ENCODE assay signal across 8 cellular contexts in the genomic region with DNA sequence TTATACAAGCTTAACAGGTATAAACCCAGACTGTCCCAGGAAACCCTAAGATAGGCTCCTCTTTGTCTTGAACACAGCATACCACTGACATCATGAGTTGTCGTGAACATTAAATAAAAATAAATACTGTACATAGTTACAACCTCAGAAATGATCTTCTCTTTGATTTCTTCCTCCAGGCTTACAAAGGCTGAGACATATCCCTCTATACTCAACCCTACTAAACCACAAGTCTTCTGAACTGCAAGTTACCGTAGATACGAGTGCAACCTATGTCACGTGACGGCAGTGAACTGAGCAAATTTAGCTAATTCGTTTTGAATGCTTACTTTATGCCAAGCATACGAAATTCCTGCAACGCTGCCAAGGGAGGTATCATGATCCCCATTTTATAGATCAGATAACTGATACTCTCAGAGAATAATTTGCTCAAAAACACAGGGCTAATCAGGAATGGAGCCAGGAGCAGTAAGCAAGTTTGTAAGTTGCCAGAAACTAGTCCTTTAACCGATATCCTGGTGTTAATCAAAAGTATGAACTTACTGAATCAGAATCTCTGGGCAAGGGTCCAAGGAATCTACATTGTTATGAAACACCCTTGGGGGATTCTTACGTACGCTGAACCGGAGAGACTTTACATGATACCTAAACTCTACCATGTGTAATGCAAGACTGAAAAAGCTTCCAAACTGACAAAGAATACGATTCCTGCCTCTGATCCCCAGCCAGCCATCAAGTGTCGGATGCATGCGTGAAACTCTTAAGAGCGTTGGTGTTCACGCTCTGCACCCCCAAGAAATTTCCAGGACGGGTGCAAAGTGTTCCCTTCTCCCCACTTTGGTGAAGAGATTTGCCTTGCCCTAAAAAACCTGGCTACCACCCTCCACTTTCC.
DNase-seq lines count a peak whose midpoint lies in the region; ATAC-seq and TF ChIP-seq lines count a peak whose summit lies in the region.

No MANE protein-coding gene starts in this region.

- H3K27me3 ChIP-seq in esophagus squamous epithelium = no peaks in the 10 kb centered on the region

- H3K27ac Mint-ChIP-seq in stimulated activated naive B cell treated with anti-CD40 and anti-IgM and Interleukin-4, amounts not matched to agents 10 μg/mL and 1 μg/mL and 100 μg/mL, for 72 hours = peak overlapping the region; percentile 60

- H3K9me3 ChIP-seq in esophagus squamous epithelium = no peaks in the 10 kb centered on the region

- no peak overlapping the region for H3K4me3 ChIP-seq in esophagus squamous epithelium

- peaks cover 19 to 86% (median 48%) of the 10 kb centered on the region in 3 donors for H3K4me1 ChIP-seq in esophagus squamous epithelium

- intact Hi-C loops in esophagus squamous epithelium (cut with DNase I) = no loop called here

- no peaks in the 10 kb centered on the region for H3K27me3 Mint-ChIP-seq in stimulated activated naive B cell treated with anti-CD40 and anti-IgM and Interleukin-4, amounts not matched to agents 10 μg/mL and 1 μg/mL and 100 μg/mL, for 72 hours

- peaks cover 35 to 51% of the 10 kb centered on the region in 2 donors for H3K36me3 Mint-ChIP-seq in stimulated activated naive B cell treated with anti-CD40 and anti-IgM and Interleukin-4, amounts not matched to agents 10 μg/mL and 1 μg/mL and 100 μg/mL, for 72 hours

- WGBS in esophagus squamous epithelium, 2 donors = 2 to 32% methylated on average over 18 of the region's 18 CpGs

- ATAC-seq in activated CD4-positive, CD25-positive, alpha-beta regulatory T cell treated with anti-CD3 and anti-CD28 coated beads, Interleukin-2, amount 50 U/mL, for 24 hours = peak; percentile 87 to 92
- no peak for ATAC-seq in stimulated activated naive B cell treated with anti-CD40 and anti-IgM and Interleukin-4, amounts not matched to agents 10 μg/mL and 1 μg/mL and 100 μg/mL, for 72 hours (replicated peaks)

- no peaks in the 10 kb centered on the region for H3K36me3 ChIP-seq in esophagus squamous epithelium

- no peak for TF ChIP-seq POLR2A in esophagus squamous epithelium (IDR thresholded peaks at IDR 0.05)

- peak; percentile 8 for DNase-seq in HT1080 (ENCODE audit: low read depth)
- no peak for DNase-seq in esophagus squamous epithelium (lab: John Stamatoyannopoulos, UW)
- DNase-seq in stimulated activated naive B cell treated with anti-CD40 and anti-IgM and Interleukin-4, amounts not matched to agents 10 μg/mL and 1 μg/mL and 100 μg/mL, for 72 hours = no peak
- no peak for DNase-seq in DMS53 treated with DMSO at 0.1 percent for 48 hours (lab: John Stamatoyannopoulos, UW; ENCODE audit: unreplicated experiment)
- DNase-seq in mucosa of gallbladder (ENCODE audit: low spot score) = no peak
- no peak for DNase-seq in GM13977 (ENCODE audit: low spot score)
- DNase-seq in D341Med (ENCODE audit: low spot score) = no peak

- H3K27ac ChIP-seq in esophagus squamous epithelium = peak overlapping the region in 3 of 4 donors; percentile 7 to 38 (median 34)

- TF ChIP-seq CTCF in esophagus squamous epithelium (IDR thresholded peaks at IDR 0.05) = no peak
- TF ChIP-seq CTCF in GM13977 (IDR thresholded peaks at IDR 0.05; ENCODE audit: extremely low read depth, insufficient read depth, missing control alignments) = no peak

- peak overlapping the region in 1 of 2 donors; percentile 21 for H3K4me3 Mint-ChIP-seq in stimulated activated naive B cell treated with anti-CD40 and anti-IgM and Interleukin-4, amounts not matched to agents 10 μg/mL and 1 μg/mL and 100 μg/mL, for 72 hours

- in situ Hi-C loops in GM13977 (cut with MboI; ENCODE audit: low pct_unique_long_range_greater_than_20kb, low sequenced_read_pairs, unreplicated experiment) = no loop called here

- H3K4me1 Mint-ChIP-seq in stimulated activated naive B cell treated with anti-CD40 and anti-IgM and Interleukin-4, amounts not matched to agents 10 μg/mL and 1 μg/mL and 100 μg/mL, for 72 hours = peaks cover 67 to 94% of the 10 kb centered on the region in 2 donors

- H3K9me3 Mint-ChIP-seq in stimulated activated naive B cell treated with anti-CD40 and anti-IgM and Interleukin-4, amounts not matched to agents 10 μg/mL and 1 μg/mL and 100 μg/mL, for 72 hours = peaks cover 0 to 5% of the 10 kb centered on the region in 2 donors

Comparison
In these comparisons a context has a peak if more than half of its experiments do, and no peak if none do; other contexts are left out.
1. ATAC-seq: peak in activated CD4-positive, CD25-positive, alpha-beta regulatory T cell treated with anti-CD3 and anti-CD28 coated beads, Interleukin-2, amount 50 U/mL, for 24 hours (2 of 2); none in stimulated activated naive B cell treated with anti-CD40 and anti-IgM and Interleukin-4, amounts not matched to agents 10 μg/mL and 1 μg/mL and 100 μg/mL, for 72 hours (0 of 2).